33 cellular contexts compared by ENCODE assay signal in genomic region chr9:19440376-19440775, GRCh38.
"Had no signal": no experiment of that assay in that cellular context is flagged by ENCODE, and none has a peak within 500 bp of the region (broad histone marks: within the 10 kb centered on the region; RNA-seq: fewer than 3 reads in every experiment).

No MANE protein-coding gene starts in this region.

- DNase-seq: activated B cell treated with CpG ODN at 0.5 μM for 24 hours; activated CD4-positive, alpha-beta T cell treated with anti-CD3 and anti-CD28 coated beads for 48 hours; activated CD4-positive, alpha-beta T cell treated with anti-CD3 and anti-CD28 coated beads, Interleukin-2, amount 50 U/mL, for 1 hour; activated CD4-positive, alpha-beta T cell treated with anti-CD3 and anti-CD28 coated beads, Interleukin-2, amount 50 U/mL, for 48 hours; activated CD8-positive, alpha-beta memory T cell treated with anti-CD3 and anti-CD28 coated beads for 24 hours; activated CD8-positive, alpha-beta T cell treated with anti-CD3 and anti-CD28 coated beads for 36 hours; activated effector memory CD4-positive, alpha-beta T cell treated with anti-CD3 and anti-CD28 coated beads, Interleukin-2, amount 50 U/mL, for 16 hours; activated naive CD4-positive, alpha-beta T cell treated with anti-CD3 and anti-CD28 coated beads for 36 hours; activated naive CD8-positive, alpha-beta T cell treated with anti-CD3 and anti-CD28 coated beads, Interleukin-2, amount 10 ng/mL, durations not matched to agents 7 days and 5 days; activated T-cell treated with anti-CD3 and anti-CD28 coated beads, Interleukin-2, amount 50 U/mL, for 4 hours; amniotic stem cell; anterior cingulate cortex; brain microvascular endothelial cell; dorsolateral prefrontal cortex; effector memory CD4-positive, alpha-beta T cell; endodermal cell; foreskin fibroblast; head of caudate nucleus; SW 1271; T-cell had no signal

- H3K4me3 Mint-ChIP-seq: activated B cell treated with CpG ODN at 0.5 μM for 24 hours; activated CD8-positive, alpha-beta T cell treated with anti-CD3 and anti-CD28 coated beads for 36 hours; activated naive CD4-positive, alpha-beta T cell treated with anti-CD3 and anti-CD28 coated beads for 36 hours; activated naive CD4-positive, alpha-beta T cell treated with anti-CD3 and anti-CD28 coated beads, Interleukin-2, amount 50 U/mL, for 24 hours; activated T-cell treated with anti-CD3 and anti-CD28 coated beads, Interleukin-2, amount 50 U/mL, for 4 hours; central memory CD8-positive, alpha-beta T cell; dendritic cell treated with granulocyte-macrophage colony-stimulating factor and Interleukin-4, amounts not matched to agents 40 ng/mL and 50 ng/mL, for 4 days; endodermal cell; T-helper 1 cell treated with Interleukin-12 subunit alpha and Interleukin-12 subunit beta and Interleukin-4 antibody, amounts not matched to agents 30 μg/mL and 1 μg/mL, for 36 hours had no signal

- H3K27me3 ChIP-seq: brain microvascular endothelial cell, dorsolateral prefrontal cortex had no signal

- ATAC-seq: activated CD4-positive, CD25-positive, alpha-beta regulatory T cell treated with anti-CD3 and anti-CD28 coated beads, Interleukin-2, amount 50 U/mL, for 24 hours; activated CD8-positive, alpha-beta T cell treated with anti-CD3 and anti-CD28 coated beads for 36 hours; activated T-cell treated with anti-CD3 and anti-CD28 coated beads, Interleukin-2, amount 50 U/mL, for 4 hours; esophagus mucosa; T-cell had no signal

- H3K36me3 ChIP-seq: brain microvascular endothelial cell had no signal

- H3K4me3 ChIP-seq: coronary artery, dorsolateral prefrontal cortex had no signal

- H3K27me3 Mint-ChIP-seq: activated B cell treated with CpG ODN at 0.5 μM for 24 hours; activated CD8-positive, alpha-beta T cell treated with anti-CD3 and anti-CD28 coated beads for 36 hours; activated naive CD4-positive, alpha-beta T cell treated with anti-CD3 and anti-CD28 coated beads, Interleukin-2, amount 50 U/mL, for 24 hours; activated naive CD8-positive, alpha-beta T cell treated with anti-CD3 and anti-CD28 coated beads, Interleukin-2, amount 10 ng/mL, durations not matched to agents 7 days and 5 days; central memory CD8-positive, alpha-beta T cell; dendritic cell treated with granulocyte-macrophage colony-stimulating factor and Interleukin-4, amounts not matched to agents 40 ng/mL and 50 ng/mL, for 4 days; T-cell had no signal

- H3K9me3 Mint-ChIP-seq: activated B cell treated with CpG ODN at 0.5 μM for 24 hours; activated CD8-positive, alpha-beta T cell treated with anti-CD3 and anti-CD28 coated beads for 36 hours; activated naive CD4-positive, alpha-beta T cell treated with anti-CD3 and anti-CD28 coated beads for 36 hours; activated naive CD4-positive, alpha-beta T cell treated with anti-CD3 and anti-CD28 coated beads, Interleukin-2, amount 50 U/mL, for 24 hours; activated naive CD8-positive, alpha-beta T cell treated with anti-CD3 and anti-CD28 coated beads, Interleukin-2, amount 10 ng/mL, durations not matched to agents 7 days and 5 days; activated T-cell treated with anti-CD3 and anti-CD28 coated beads, Interleukin-2, amount 50 U/mL, for 4 hours; activated T-helper 2 cell treated with anti-CD3 and anti-CD28 coated beads, Interferon-gamma antibody, Interleukin-2, Interleukin-4, amounts not matched to agents 10 μg/mL and 5 μg/mL and 100 μg/mL, durations not matched to agents 14 hours and 24 hours and 36 hours; central memory CD8-positive, alpha-beta T cell; dendritic cell treated with granulocyte-macrophage colony-stimulating factor and Interleukin-4, amounts not matched to agents 40 ng/mL and 50 ng/mL, for 4 days; T-cell; T-helper 1 cell treated with Interleukin-12 subunit alpha and Interleukin-12 subunit beta and Interleukin-4 antibody, amounts not matched to agents 30 μg/mL and 1 μg/mL, for 36 hours had no signal

- H3K27ac Mint-ChIP-seq: activated naive CD4-positive, alpha-beta T cell treated with anti-CD3 and anti-CD28 coated beads for 36 hours; activated naive CD4-positive, alpha-beta T cell treated with anti-CD3 and anti-CD28 coated beads, Interleukin-2, amount 50 U/mL, for 24 hours; activated T-helper 2 cell treated with anti-CD3 and anti-CD28 coated beads, Interferon-gamma antibody, Interleukin-2, Interleukin-4, amounts not matched to agents 10 μg/mL and 5 μg/mL and 100 μg/mL, durations not matched to agents 14 hours and 24 hours and 36 hours; dendritic cell treated with granulocyte-macrophage colony-stimulating factor and Interleukin-4, amounts not matched to agents 40 ng/mL and 50 ng/mL, for 4 days; endodermal cell; T-cell; T-helper 1 cell treated with Interleukin-12 subunit alpha and Interleukin-12 subunit beta and Interleukin-4 antibody, amounts not matched to agents 30 μg/mL and 1 μg/mL, for 36 hours had no signal

- FAIRE-seq: astrocyte, bronchial epithelial cell, frontal cortex, TTC549 had no signal

- H3K27ac ChIP-seq: brain microvascular endothelial cell, coronary artery, dorsolateral prefrontal cortex, VCaP had no signal
